Comparison of ENCODE assay signal across 8 cellular contexts in the genomic region with DNA sequence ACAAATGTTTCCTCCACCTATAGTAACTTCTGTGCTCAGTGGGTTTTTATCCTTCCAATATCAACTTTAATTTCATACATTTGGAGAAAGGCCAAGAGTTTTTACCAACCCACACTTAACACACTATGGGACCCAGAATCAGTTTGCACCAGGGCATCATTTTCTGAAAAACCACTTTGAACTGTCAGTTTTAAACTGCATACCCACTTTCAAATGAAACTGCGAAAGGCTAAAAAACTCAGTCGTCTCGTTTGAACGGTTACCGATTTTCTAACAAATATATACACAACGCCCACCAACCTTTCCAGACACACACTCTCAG. TPM values are rescaled to one million over a fixed set of nuclear protein-coding genes. Genes with fewer than 3 reads are reported as not detected.
DNase-seq lines count a peak whose midpoint lies in the region; ATAC-seq and TF ChIP-seq lines count a peak whose summit lies in the region.

No MANE protein-coding gene starts in this region.

- peak; percentile 55 for ATAC-seq in GM21723 (IDR thresholded peaks at IDR 0.05; ENCODE audit: unreplicated experiment)
- no peak for ATAC-seq in Panc1
- no peak for ATAC-seq in HG03342 (IDR thresholded peaks at IDR 0.05; ENCODE audit: unreplicated experiment)
- ATAC-seq in HG03571 (IDR thresholded peaks at IDR 0.05; ENCODE audit: unreplicated experiment) = no peak

- H3K4me2 ChIP-seq in smooth muscle cell = peak overlapping the region; percentile 99

- intact Hi-C loops in Panc1 (cut with micrococcal nuclease; ENCODE audit: unreplicated experiment) = no loop called here

- POLR2A ChIA-PET in Panc1 (lab: Charles Lee) = no interaction called here

- H3K27ac ChIP-seq in Panc1 (ENCODE audit: low read length) (peak overlapping the region; percentile 75), smooth muscle cell (ENCODE audit: low read depth) (no peak overlapping the region)

- no peak overlapping the region for H3K9ac ChIP-seq in smooth muscle cell (ENCODE audit: low read depth)

- H3K36me3 ChIP-seq in Panc1 (ENCODE audit: control insufficient read depth, insufficient read depth, low read length) (no peaks in the 10 kb centered on the region), smooth muscle cell (ENCODE audit: low read depth) (no peaks in the 10 kb centered on the region)

- H3K9me3 ChIP-seq in Panc1 (ENCODE audit: control insufficient read depth, insufficient read depth, low read depth, low read length) = no peaks in the 10 kb centered on the region
- no peaks in the 10 kb centered on the region for H3K9me3 ChIP-seq in smooth muscle cell (replicated peaks; ENCODE audit: low read depth)

- peaks cover 6% of the 10 kb centered on the region for H3F3A ChIP-seq in smooth muscle cell (ENCODE audit: low read depth)

- in situ Hi-C loops in Panc1 (cut with HindIII; ENCODE audit: low pct_unique_long_range_greater_than_20kb, low sequenced_read_pairs) = no loop called here

- TSS peak; percentile 78 for BruUV-seq in Panc1 (replicated peaks; lab: Mats Ljungman, UMichigan)

- no peaks in the 10 kb centered on the region; the same call in 1 of the 2 replicates for H3K27me3 ChIP-seq in Panc1 (ENCODE audit: control insufficient read depth, insufficient read depth, low read length)
- no peaks in the 10 kb centered on the region for H3K27me3 ChIP-seq in smooth muscle cell (ENCODE audit: low read depth)

- WGBS in smooth muscle cell (ENCODE audit: low lambda C conversion rate) = 6% methylated on average over 6 of the region's 6 CpGs

- H3K79me2 ChIP-seq in smooth muscle cell (ENCODE audit: low read depth) = no peaks in the 10 kb centered on the region

- CTCF ChIA-PET in Panc1 (lab: Charles Lee) = no interaction called here

- DNase-seq in Panc1 (ENCODE audit: low read depth, low spot score) = no peak
- no peak for DNase-seq in fibroblast of pulmonary artery (ENCODE audit: low read depth)
- DNase-seq in smooth muscle cell (lab: John Stamatoyannopoulos, UW; ENCODE audit: unreplicated experiment) = no peak
- DNase-seq in activated CD4-positive, CD25-positive, alpha-beta regulatory T cell treated with anti-CD3 and anti-CD28 coated beads, Interleukin-2, amount 50 U/mL, for 72 hours = no peak
- DNase-seq in DMS53 (lab: John Stamatoyannopoulos, UW) = no peak

- H3K4me3 ChIP-seq in Panc1 (ENCODE audit: low read depth in 2 of 2, low read length in 2 of 2) (peak overlapping the region; percentile 57 to 75), fibroblast of pulmonary artery (replicated peaks; ENCODE audit: low read depth, low read length) (peak overlapping the region; percentile 53), smooth muscle cell (peak overlapping the region; percentile 64)

- H2AFZ ChIP-seq in smooth muscle cell (ENCODE audit: low read depth) = peak overlapping the region; percentile 91

- no peak for TF ChIP-seq CTCF in Panc1 (IDR thresholded peaks at IDR 0.05)
- no peak for TF ChIP-seq CTCF in fibroblast of pulmonary artery (IDR thresholded peaks at IDR 0.05; ENCODE audit: low read length, missing control alignments)
- TF ChIP-seq CTCF in smooth muscle cell (IDR thresholded peaks at IDR 0.05; ENCODE audit: borderline replicate concordance, insufficient read depth, poor library complexity, severe bottlenecking) = no peak

- H3K4me1 ChIP-seq in Panc1 (ENCODE audit: control insufficient read depth, insufficient read depth, low read length) (no peaks in the 10 kb centered on the region), smooth muscle cell (ENCODE audit: low read depth) (peaks cover 11% of the 10 kb centered on the region)

- no peaks in the 10 kb centered on the region for H4K20me1 ChIP-seq in smooth muscle cell (ENCODE audit: low read depth)

RNA-seq across cellular contexts. Expression of a gene that starts 0.4 kb away (rescaled TPM):
- 63.3 TPM for total RNA-seq in Panc1 (2021; ENCODE audit: unreplicated experiment)
- 15.7 TPM for polyA plus RNA-seq in Panc1 (2012; ENCODE audit: insufficient read length)
- 1.0 and 2.5 TPM in 2 replicates for total RNA-seq in smooth muscle cell
- polyA plus RNA-seq in smooth muscle cell = 0.26 and 0.42 TPM in 2 replicates

Comparison
In these comparisons a context has a peak if more than half of its experiments do, and no peak if none do; other contexts are left out.
1. RNA of a gene that starts 0.4 kb away (total RNA-seq): 63.3 TPM in Panc1 (single experiment); 1.0 to 2.5 TPM in smooth muscle cell; every median in the first group is over 10 times any median in the second.
2. Peak in every context shown above with its lines, with median percentiles within 50 percentile points of each other: H3K4me3 ChIP-seq.